Comparison of ENCODE assay signal across 13 cellular contexts in genomic region chr7:32680259-32681173, GRCh38.
DNase-seq lines count a peak whose midpoint lies in the region; ATAC-seq and TF ChIP-seq lines count a peak whose summit lies in the region.
"Had no signal": no experiment of that assay in that cellular context is flagged by ENCODE, and none has a peak within 500 bp of the region (broad histone marks: within the 10 kb centered on the region; RNA-seq: fewer than 3 reads in every experiment).

No MANE protein-coding gene starts in this region.

- no peak overlapping the region for H3K4me3 Mint-ChIP-seq in Caco-2 (ENCODE audit: unreplicated experiment)
- H3K4me3 Mint-ChIP-seq: naive thymus-derived CD4-positive, alpha-beta T cell had no signal

- H3K9me3 ChIP-seq in Caco-2 (no peaks in the 10 kb centered on the region), breast epithelium (no peaks in the 10 kb centered on the region), Peyer's patch (no peaks in the 10 kb centered on the region), gastrocnemius medialis (no peaks in the 10 kb centered on the region)

- BruUV-seq in Caco-2 (replicated peaks; lab: Mats Ljungman, UMichigan): no TSS peak

- H3K9me3 Mint-ChIP-seq in Caco-2 (ENCODE audit: unreplicated experiment): no peaks in the 10 kb centered on the region

- TF ChIP-seq CTCF in Caco-2 (IDR thresholded peaks at IDR 0.05; ENCODE audit: insufficient read depth in 1 of 2, low read depth in 1 of 2, low read length in 1 of 2, severe bottlenecking in 1 of 2, unreplicated experiment in 1 of 2) (no peak), breast epithelium (IDR thresholded peaks at IDR 0.05) (no peak), Peyer's patch (IDR thresholded peaks at IDR 0.05) (no peak), gastrocnemius medialis (IDR thresholded peaks at IDR 0.05 in 4 of 5, conservative IDR thresholded peaks at IDR 0.05 in 1 of 5) (no peak)

- no peak for ATAC-seq in HG02588 (IDR thresholded peaks at IDR 0.05; ENCODE audit: unreplicated experiment)
- no peak for ATAC-seq in gastrocnemius medialis
- ATAC-seq: naive thymus-derived CD4-positive, alpha-beta T cell; Right ventricle myocardium inferior had no signal

- DNase-seq in Caco-2 (peak; percentile 70 to 83), LHCN-M2 (ENCODE audit: low read depth) (peak; percentile 41), breast epithelium (ENCODE audit: low spot score in 2 of 2) (peak in 1 of 2 donors; percentile 80), kidney tubule cell (ENCODE audit: low spot score) (peak; percentile 72), Peyer's patch (no peak), gastrocnemius medialis (no peak)
- no peak for DNase-seq in stimulated activated CD8-positive, alpha-beta memory T cell treated with anti-CD3 and anti-CD28 coated beads, Interleukin-4, amount 100 ng/mL, for 48 hours
- DNase-seq: dorsolateral prefrontal cortex; naive thymus-derived CD4-positive, alpha-beta T cell; NCI-H2081 had no signal

- CTCF ChIA-PET in Caco-2 (lab: Charles Lee): no interaction called here

- H3K4me1 Mint-ChIP-seq in Caco-2 (ENCODE audit: low read depth, unreplicated experiment): peaks cover 22% of the 10 kb centered on the region
- H3K4me1 Mint-ChIP-seq: naive thymus-derived CD4-positive, alpha-beta T cell had no signal

- H3K27me3 ChIP-seq in Caco-2 (replicated peaks; ENCODE audit: control insufficient read depth, insufficient read depth, low read length): no peaks in the 10 kb centered on the region
- H3K27me3 ChIP-seq in breast epithelium: no peaks in the 10 kb centered on the region
- H3K27me3 ChIP-seq in Peyer's patch: no peaks in the 10 kb centered on the region
- H3K27me3 ChIP-seq in gastrocnemius medialis: no peaks in the 10 kb centered on the region
- H3K27me3 ChIP-seq: dorsolateral prefrontal cortex had no signal

- H3K4me3 ChIP-seq in Caco-2 (ENCODE audit: low read depth, low read length) (no peak overlapping the region), breast epithelium (no peak overlapping the region), Peyer's patch (no peak overlapping the region), gastrocnemius medialis (no peak overlapping the region)
- H3K4me3 ChIP-seq: dorsolateral prefrontal cortex had no signal

- no peaks in the 10 kb centered on the region for H3K36me3 Mint-ChIP-seq in Caco-2 (ENCODE audit: insufficient read depth, unreplicated experiment)

- H3K27me3 Mint-ChIP-seq in Caco-2 (ENCODE audit: insufficient read depth, unreplicated experiment): no peaks in the 10 kb centered on the region

- in situ Hi-C loops in gastrocnemius medialis (cut with MboI; ENCODE audit: low sequenced_read_pairs in 4 of 4): no loop called here

- H3K27ac Mint-ChIP-seq in Caco-2 (ENCODE audit: unreplicated experiment): no peak overlapping the region
- H3K27ac Mint-ChIP-seq: naive thymus-derived CD4-positive, alpha-beta T cell had no signal

- H3K4me1 ChIP-seq in Caco-2: peaks cover 16% of the 10 kb centered on the region; the same call in 1 of the 2 replicates
- no peaks in the 10 kb centered on the region for H3K4me1 ChIP-seq in breast epithelium
- H3K4me1 ChIP-seq in Peyer's patch: no peaks in the 10 kb centered on the region
- no peaks in the 10 kb centered on the region for H3K4me1 ChIP-seq in gastrocnemius medialis

- intact Hi-C loops in Caco-2 (cut with micrococcal nuclease; ENCODE audit: unreplicated experiment) (no loop called here), breast epithelium (cut with DNase I; ENCODE audit: low total_unique reads) (no loop called here), gastrocnemius medialis (cut with DNase I; ENCODE audit: low total_unique reads) (no loop called here)

- POLR2A ChIA-PET in Caco-2 (lab: Charles Lee): no interaction called here

- H3K36me3 ChIP-seq in Caco-2 (ENCODE audit: control insufficient read depth, insufficient read depth, low read length) (no peaks in the 10 kb centered on the region), breast epithelium (no peaks in the 10 kb centered on the region), Peyer's patch (no peaks in the 10 kb centered on the region), gastrocnemius medialis (no peaks in the 10 kb centered on the region)

- H3K27ac ChIP-seq in breast epithelium (peak overlapping the region; percentile 69 to 78), Peyer's patch (no peak overlapping the region), gastrocnemius medialis (no peak overlapping the region)
- H3K27ac ChIP-seq: C4-2B, dorsolateral prefrontal cortex had no signal

- TF ChIP-seq POLR2A in breast epithelium (IDR thresholded peaks at IDR 0.05) (no peak), Peyer's patch (IDR thresholded peaks at IDR 0.05) (no peak), gastrocnemius medialis (IDR thresholded peaks at IDR 0.05) (no peak)

Comparison
In these comparisons a context has a peak if more than half of its experiments do, and no peak if none do; other contexts are left out.
1. DNase-seq: peak in Caco-2 (2 of 2), LHCN-M2 (single experiment) and kidney tubule cell (single experiment); none in Peyer's patch (0 of 3), gastrocnemius medialis (0 of 2) and stimulated activated CD8-positive, alpha-beta memory T cell treated with anti-CD3 and anti-CD28 coated beads, Interleukin-4, amount 100 ng/mL, for 48 hours (single experiment).
2. H3K27ac ChIP-seq: peak in breast epithelium (2 of 2); none in Peyer's patch (0 of 4) and gastrocnemius medialis (0 of 4).